In the genomic region with DNA sequence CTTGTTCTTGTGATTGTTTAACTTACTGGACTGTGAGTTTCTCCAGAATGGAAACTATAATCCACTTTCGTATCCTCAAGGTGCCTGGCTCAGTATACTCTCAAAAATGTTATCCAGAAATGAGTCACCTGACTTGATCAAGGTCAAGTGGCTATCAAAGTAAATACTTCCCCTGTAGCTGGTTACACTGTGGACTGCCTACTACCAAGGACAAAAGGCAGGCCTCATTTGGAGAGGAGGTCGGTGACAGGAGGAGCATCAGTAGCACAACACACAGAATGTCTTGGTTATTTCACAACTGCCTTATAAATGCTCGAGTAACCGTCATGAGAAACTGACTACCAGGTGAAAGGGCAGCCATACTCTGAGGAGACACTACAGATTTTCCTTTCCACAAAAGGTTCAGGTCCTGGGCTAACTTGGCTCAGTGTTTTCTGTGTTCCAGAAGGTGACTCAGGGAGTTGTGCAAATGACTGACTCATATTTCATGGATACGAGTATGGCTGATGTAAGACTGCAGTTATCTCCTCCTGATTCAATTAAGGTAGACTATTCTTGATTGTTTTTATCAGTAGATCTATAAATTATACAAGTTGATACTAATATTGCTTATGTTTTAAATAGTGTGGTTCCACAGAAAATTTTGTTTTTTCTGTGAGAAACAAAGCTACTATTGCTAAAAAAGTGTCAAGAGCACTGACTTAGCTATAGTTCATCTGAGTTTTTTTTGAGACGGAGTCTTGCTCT, we compare ENCODE assay signal across 9 cellular contexts. TPM values are rescaled to one million over a fixed set of nuclear protein-coding genes. Genes with fewer than 3 reads are reported as not detected.
A peak's percentile ranks its signal among the peaks of the same experiment; 100 is the strongest.
DNase-seq lines count a peak whose midpoint lies in the region; ATAC-seq and TF ChIP-seq lines count a peak whose summit lies in the region.
"Had no signal": no experiment of that assay in that cellular context is flagged by ENCODE, and none has a peak within 500 bp of the region (broad histone marks: within the 10 kb centered on the region; RNA-seq: fewer than 3 reads in every experiment).

No MANE protein-coding gene starts in this region.

- no peak overlapping the region for H2BK12ac ChIP-seq in neuronal stem cell (ENCODE audit: low read length)

- no peak for ATAC-seq in HG02840 (IDR thresholded peaks at IDR 0.05; ENCODE audit: low FRiP score, unreplicated experiment)
- no peak for ATAC-seq in GM19452 (IDR thresholded peaks at IDR 0.05; ENCODE audit: unreplicated experiment)

- H3K4me3 Mint-ChIP-seq in progenitor cell of endocrine pancreas (ENCODE audit: low read depth): no peak overlapping the region

- H3K27me3 Mint-ChIP-seq in progenitor cell of endocrine pancreas: no peaks in the 10 kb centered on the region

- H3K79me1 ChIP-seq in neuronal stem cell (ENCODE audit: low read depth, low read length): peaks cover 6% of the 10 kb centered on the region

- H3K9me3 Mint-ChIP-seq in progenitor cell of endocrine pancreas (ENCODE audit: low read depth): no peaks in the 10 kb centered on the region

- H2BK15ac ChIP-seq in neuronal stem cell (ENCODE audit: low read length): no peak overlapping the region

- H3K4me1 Mint-ChIP-seq in progenitor cell of endocrine pancreas (ENCODE audit: low read depth): peaks cover 14% of the 10 kb centered on the region

- H3K4me3 ChIP-seq in esophagus muscularis mucosa (no peak overlapping the region), neuronal stem cell (ENCODE audit: low read length in 2 of 2) (no peak overlapping the region)

- peaks cover 6% of the 10 kb centered on the region for H3K36me3 Mint-ChIP-seq in progenitor cell of endocrine pancreas (ENCODE audit: insufficient read depth)

- H2AK5ac ChIP-seq in neuronal stem cell (ENCODE audit: low read depth, low read length): no peak overlapping the region

- TF ChIP-seq EP300 in esophagus muscularis mucosa (IDR thresholded peaks at IDR 0.05): no peak

- H3K4me2 ChIP-seq in neuronal stem cell (ENCODE audit: insufficient read depth, low read length, poor library complexity, severe bottlenecking): no peak overlapping the region

- peaks cover 53 to 84% (median 80%) of the 10 kb centered on the region in 4 donors for H3K4me1 ChIP-seq in esophagus muscularis mucosa
- peaks cover 5 to 9% of the 10 kb centered on the region in 2 donors for H3K4me1 ChIP-seq in neuronal stem cell (ENCODE audit: control insufficient read depth in 2 of 2, insufficient read depth in 1 of 2, low read depth in 1 of 2, low read length in 2 of 2)

- no peak overlapping the region for H2BK5ac ChIP-seq in neuronal stem cell (ENCODE audit: low read length)

- H3K9ac ChIP-seq in neuronal stem cell (ENCODE audit: low read depth, low read length, poor library complexity): no peak overlapping the region

- DNase-seq in EL: peak; percentile 89
- DNase-seq in NCI-H460 (ENCODE audit: extremely low read depth, low read depth): peak; percentile 81
- no peak for DNase-seq in esophagus muscularis mucosa (ENCODE audit: extremely low spot score)
- DNase-seq in progenitor cell of endocrine pancreas (ENCODE audit: low spot score, unreplicated experiment): no peak
- DNase-seq in neuronal stem cell (ENCODE audit: low spot score): no peak
- DNase-seq in anterior cingulate cortex (lab: John Stamatoyannopoulos, UW): no peak
- DNase-seq: WERI-Rb-1 had no signal

- TF ChIP-seq POLR2A in esophagus muscularis mucosa (IDR thresholded peaks at IDR 0.05; ENCODE audit: low read depth): no peak

- H3K27ac ChIP-seq in esophagus muscularis mucosa (replicated peaks in 1 of 4) (peak overlapping the region; percentile 38 to 59 (median 51)), neuronal stem cell (replicated peaks; ENCODE audit: low read length) (no peak overlapping the region)
- H3K27ac ChIP-seq: WERI-Rb-1 had no signal

- no peak overlapping the region for H4K91ac ChIP-seq in neuronal stem cell (ENCODE audit: low read depth, low read length, poor library complexity)

- H2AFZ ChIP-seq in neuronal stem cell (ENCODE audit: low read length): no peak overlapping the region

- H3K9me3 ChIP-seq in esophagus muscularis mucosa (no peaks in the 10 kb centered on the region), neuronal stem cell (replicated peaks in 1 of 2; ENCODE audit: control insufficient read depth in 2 of 2, insufficient read depth in 1 of 2, low read depth in 1 of 2, low read length in 2 of 2) (peaks cover 2 to 13% of the 10 kb centered on the region in 2 donors)

- 52% methylated on average over 6 of the region's 6 CpGs for WGBS in esophagus muscularis mucosa
- no CpG with 5 or more reads among the region's 6 CpGs for WGBS in neuronal stem cell (ENCODE audit: extremely low coverage in 2 of 2, insufficient read length in 2 of 2, insufficient replicate concordance in 1 of 2), 2 donors

- H2BK120ac ChIP-seq in neuronal stem cell (ENCODE audit: low read depth, low read length): no peak overlapping the region

- H3K27me3 ChIP-seq in esophagus muscularis mucosa (no peaks in the 10 kb centered on the region), neuronal stem cell (ENCODE audit: control insufficient read depth in 3 of 3, insufficient read depth in 3 of 3, low read depth in 1 of 3, low read length in 3 of 3) (no peaks in the 10 kb centered on the region)

- H3K18ac ChIP-seq in neuronal stem cell (ENCODE audit: low read length): no peak overlapping the region

- no peaks in the 10 kb centered on the region for H3K36me3 ChIP-seq in esophagus muscularis mucosa
- peaks cover 2 to 26% of the 10 kb centered on the region in 2 donors for H3K36me3 ChIP-seq in neuronal stem cell (replicated peaks in 1 of 2; ENCODE audit: control insufficient read depth in 2 of 2, insufficient read depth in 2 of 2, low read length in 2 of 2)

- no peak overlapping the region for H3K14ac ChIP-seq in neuronal stem cell (ENCODE audit: low read length)

- intact Hi-C loops in esophagus muscularis mucosa (cut with DNase I): loop anchor here (5.0 to 10.0 kb wide), 3 partner anchors 123 to 230 kb away; partner anchors contain the start of gene CREM

- TF ChIP-seq CTCF in esophagus muscularis mucosa (IDR thresholded peaks at IDR 0.05): no peak
- no peak for TF ChIP-seq CTCF in progenitor cell of endocrine pancreas (IDR thresholded peaks at IDR 0.05; ENCODE audit: unreplicated experiment)

- no peak overlapping the region for H3K23ac ChIP-seq in neuronal stem cell (ENCODE audit: low read depth, low read length, poor library complexity)

- no peak overlapping the region for H4K8ac ChIP-seq in neuronal stem cell (ENCODE audit: low read depth, low read length)

- H3K27ac Mint-ChIP-seq in progenitor cell of endocrine pancreas: peak overlapping the region; percentile 26

- H3K4ac ChIP-seq in neuronal stem cell (ENCODE audit: low read length): no peak overlapping the region

RNA-seq across cellular contexts. Expression of gene CCNY, which starts 4.2 kb away (rescaled TPM):
- total RNA-seq in NCI-H460 (2014; rRNA removed; shearing (Covaris generic)): 29.4 and 30.9 TPM in 2 replicates
- polyA plus RNA-seq in NCI-H460 (2014; cell fraction: nucleus; rRNA removed): 13.1 and 13.5 TPM in 2 replicates
- total RNA-seq in esophagus muscularis mucosa (10 to 100 TPM; 36.6 to 53.5 (median 47.0) TPM), progenitor cell of endocrine pancreas (59.4 and 60.7 TPM in 2 replicates)
- polyA plus RNA-seq in neuronal stem cell (2013, experiment 1 of 2): 44.5 TPM
- 46.5 TPM for polyA plus RNA-seq in neuronal stem cell (2013, experiment 2 of 2)

Comparison
In these comparisons a context has a peak if more than half of its experiments do, and no peak if none do; other contexts are left out.
1. DNase-seq: peak in EL (single experiment) and NCI-H460 (single experiment); none in esophagus muscularis mucosa (single experiment), progenitor cell of endocrine pancreas (single experiment), neuronal stem cell (single experiment) and anterior cingulate cortex (0 of 58).